ENCODE assay signal across 9 cellular contexts in the genomic region with DNA sequence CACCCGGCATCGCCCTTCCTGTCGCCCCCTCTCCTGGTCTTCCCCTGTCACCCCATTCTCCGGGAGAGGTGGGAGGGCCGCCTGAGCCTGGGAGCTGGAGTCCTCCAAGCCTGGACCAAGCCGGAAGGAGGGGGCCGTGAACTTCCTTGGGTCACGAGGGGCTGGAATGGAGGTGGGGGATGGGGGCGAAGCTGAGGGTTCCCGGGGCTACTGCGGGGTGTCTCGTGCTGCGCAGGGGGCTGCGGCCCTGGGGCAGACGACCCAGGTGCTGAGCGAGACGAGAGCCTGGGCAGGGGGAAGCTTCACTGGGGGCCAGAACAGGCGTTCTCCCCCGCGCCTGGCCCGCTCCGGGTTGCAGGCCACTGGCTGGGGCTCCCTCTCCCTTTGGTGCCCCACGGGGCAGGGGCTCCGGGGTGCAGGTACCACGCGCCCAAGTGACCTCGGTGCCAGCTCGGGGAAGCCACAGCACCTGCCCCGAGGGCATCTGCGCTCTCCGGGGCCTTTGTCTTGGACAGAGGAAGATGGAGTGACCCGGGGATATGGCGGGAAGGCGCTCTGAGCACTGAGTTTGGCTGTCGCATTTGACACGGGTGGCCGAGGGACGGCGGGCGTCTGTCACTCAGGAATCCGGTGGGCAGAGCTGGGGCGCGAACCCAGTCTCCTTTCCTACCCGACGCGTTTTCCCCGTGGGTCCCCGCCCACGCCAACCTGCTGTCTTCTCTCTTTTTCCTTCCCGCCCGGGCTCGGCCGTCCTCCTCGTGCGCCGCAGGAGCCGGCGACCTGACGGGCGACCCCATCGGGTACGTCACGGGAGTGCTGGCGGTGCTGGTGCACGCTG. TPM values are rescaled to one million over a fixed set of nuclear protein-coding genes. Genes with fewer than 3 reads are reported as not detected.
DNase-seq lines count a peak whose midpoint lies in the region; ATAC-seq, FAIRE-seq and TF ChIP-seq lines count a peak whose summit lies in the region.
"Had no signal": no experiment of that assay in that cellular context is flagged by ENCODE, and none has a peak within 500 bp of the region (broad histone marks: within the 10 kb centered on the region; RNA-seq: fewer than 3 reads in every experiment).

No MANE protein-coding gene starts in this region.

- no peaks in the 10 kb centered on the region for H3K9me3 ChIP-seq in kidney (ENCODE audit: control insufficient read depth in 1 of 2, low read length in 2 of 2)
- H3K9me3 ChIP-seq in aorta (ENCODE audit: control insufficient read depth, low read length), result no peaks in the 10 kb centered on the region

- H3K27ac Mint-ChIP-seq in activated T-helper 17 cell treated with anti-CD3 and anti-CD28 coated beads, Interleukin-2, amount 50 U/mL, for 72 hours, result no peak overlapping the region

- intact Hi-C loops in kidney (cut with DNase I) (no loop called here), aorta (cut with DNase I) (no loop called here)

- TF ChIP-seq CTCF in kidney (IDR thresholded peaks at IDR 0.05; ENCODE audit: borderline replicate concordance, extremely low read depth, insufficient read depth) (no peak), omental fat pad (IDR thresholded peaks at IDR 0.05) (no peak)

- peaks cover 10 to 16% of the 10 kb centered on the region in 2 donors for H3K4me1 ChIP-seq in kidney (ENCODE audit: control insufficient read depth in 1 of 2, insufficient read depth in 1 of 2, low read depth in 1 of 2, low read length in 2 of 2)
- no peaks in the 10 kb centered on the region for H3K4me1 ChIP-seq in aorta (ENCODE audit: control insufficient read depth in 1 of 2, insufficient read depth in 2 of 2, low read length in 2 of 2)

- 6 to 8% methylated on average over 58 to 65 of the region's 65 CpGs for WGBS in aorta, 2 donors

- H3K27me3 Mint-ChIP-seq in activated T-helper 17 cell treated with anti-CD3 and anti-CD28 coated beads, Interleukin-2, amount 50 U/mL, for 72 hours, result peaks cover 38% of the 10 kb centered on the region

- no peaks in the 10 kb centered on the region for H3K27me3 ChIP-seq in aorta (ENCODE audit: control insufficient read depth in 1 of 2, insufficient read depth in 2 of 2, low read length in 1 of 2)

- H3K4me3 Mint-ChIP-seq in activated T-helper 17 cell treated with anti-CD3 and anti-CD28 coated beads, Interleukin-2, amount 50 U/mL, for 72 hours, result peak overlapping the region; percentile 74

- no peaks in the 10 kb centered on the region for H3K36me3 ChIP-seq in kidney (ENCODE audit: control insufficient read depth in 1 of 2, insufficient read depth in 2 of 2, low read length in 2 of 2)
- no peaks in the 10 kb centered on the region for H3K36me3 ChIP-seq in aorta (ENCODE audit: control insufficient read depth in 1 of 2, insufficient read depth in 2 of 2, low read length in 1 of 2)

- ATAC-seq in activated T-helper 17 cell treated with anti-CD3 and anti-CD28 coated beads, Interleukin-2, amount 50 U/mL, for 72 hours (replicated peaks), result no peak
- ATAC-seq in aorta (ENCODE audit: low FRiP score) (peak; percentile 40), HG02610 (IDR thresholded peaks at IDR 0.05; ENCODE audit: unreplicated experiment) (no peak), omental fat pad (ENCODE audit: low FRiP score) (no peak), HG02973 (IDR thresholded peaks at IDR 0.05; ENCODE audit: unreplicated experiment) (no peak)

- DNase-seq in stimulated activated CD4-positive, alpha-beta T cell treated with anti-CD3 and anti-CD28 coated beads, Interleukin-15, amount 100 ng/mL, for 24 hours, result peak; percentile 53
- DNase-seq in stimulated activated CD4-positive, alpha-beta T cell treated with anti-CD3 and anti-CD28 coated beads, Interleukin-4, amount 100 ng/mL, for 24 hours, result no peak
- DNase-seq in kidney (peak; percentile 70), aorta (peak in 1 of 2 donors; percentile 72), omental fat pad (ENCODE audit: low spot score) (no peak)

- no peak for FAIRE-seq in kidney (lab: Jason Lieb, UNC)

- H3K4me3 ChIP-seq in kidney (ENCODE audit: low read length in 2 of 2), result no peak overlapping the region
- peak overlapping the region in 1 of 2 donors; percentile 18 for H3K4me3 ChIP-seq in aorta (ENCODE audit: low read length in 2 of 2)

- H3K36me3 Mint-ChIP-seq in activated T-helper 17 cell treated with anti-CD3 and anti-CD28 coated beads, Interleukin-2, amount 50 U/mL, for 72 hours (ENCODE audit: low read depth), result no peaks in the 10 kb centered on the region

- H3K27ac ChIP-seq in kidney (ENCODE audit: low read depth in 2 of 2, low read length in 2 of 2) (no peak overlapping the region), aorta (ENCODE audit: low read depth in 1 of 2, low read length in 2 of 2) (no peak overlapping the region)

- H3K9me3 Mint-ChIP-seq in activated T-helper 17 cell treated with anti-CD3 and anti-CD28 coated beads, Interleukin-2, amount 50 U/mL, for 72 hours, result no peaks in the 10 kb centered on the region

- no peak overlapping the region for H3K9ac ChIP-seq in kidney (ENCODE audit: low read length in 2 of 2)

- peaks cover 9% of the 10 kb centered on the region for H3K4me1 Mint-ChIP-seq in activated T-helper 17 cell treated with anti-CD3 and anti-CD28 coated beads, Interleukin-2, amount 50 U/mL, for 72 hours

RNA-seq across cellular contexts. Expression of a gene that starts 1.2 kb away (rescaled TPM):
- 1 to 10 TPM in 1 of 2 donors, not detected in 1; 1.9 TPM for total RNA-seq in activated T-helper 17 cell treated with anti-CD3 and anti-CD28 coated beads, Interleukin-2, amount 50 U/mL, for 72 hours
- not detected for total RNA-seq in kidney
- polyA plus RNA-seq in kidney (ENCODE audit: insufficient read depth, low read depth, low replicate concordance), result not detected
- total RNA-seq in aorta, result not detected
- not detected for polyA plus RNA-seq in aorta
- not detected for total RNA-seq in omental fat pad
- total RNA-seq: dermis microvascular lymphatic vessel endothelial cell had no signal

Comparison
In these comparisons a context has a peak if more than half of its experiments do, and no peak if none do; other contexts are left out.
1. DNase-seq: peak in stimulated activated CD4-positive, alpha-beta T cell treated with anti-CD3 and anti-CD28 coated beads, Interleukin-15, amount 100 ng/mL, for 24 hours (single experiment) and kidney (single experiment); none in stimulated activated CD4-positive, alpha-beta T cell treated with anti-CD3 and anti-CD28 coated beads, Interleukin-4, amount 100 ng/mL, for 24 hours (single experiment) and omental fat pad (single experiment).